In the genomic region with DNA sequence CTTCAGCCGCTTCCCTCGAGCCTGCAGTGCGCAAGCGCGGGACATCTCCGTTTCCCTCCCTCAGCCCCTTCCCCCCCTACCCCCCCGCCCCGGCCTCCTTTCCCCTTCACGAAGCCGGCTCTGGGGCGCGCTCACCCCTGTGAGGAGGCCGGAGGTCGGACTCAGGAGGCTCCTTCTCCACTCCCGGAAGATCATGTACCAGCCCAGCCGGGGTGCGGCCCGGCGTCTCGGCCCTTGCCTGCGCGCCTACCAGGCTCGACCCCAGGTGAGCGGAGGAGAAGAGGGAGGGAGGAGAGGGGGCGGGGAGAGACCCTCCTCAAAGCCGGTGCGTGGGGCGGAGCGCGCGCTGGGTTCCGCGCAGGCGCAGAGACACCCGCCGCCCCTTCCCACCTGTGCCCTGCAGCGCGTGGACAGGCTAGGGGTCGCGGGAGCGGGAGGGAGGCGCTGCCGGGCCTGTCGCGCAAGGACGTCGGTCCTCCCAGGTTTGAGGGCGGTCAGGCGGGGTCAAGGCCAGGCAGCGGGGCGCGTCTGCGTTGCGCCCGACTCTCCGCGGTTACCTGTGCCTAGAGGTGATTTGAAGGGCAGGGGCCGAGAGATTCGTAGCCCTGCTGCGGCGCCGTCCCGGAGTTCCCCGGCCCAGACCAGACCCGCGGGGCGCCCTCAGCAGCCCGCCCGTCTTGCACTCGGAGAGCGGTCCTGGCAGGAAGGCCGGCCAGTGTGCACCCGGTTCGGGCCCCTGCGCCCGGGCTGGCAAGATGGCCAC, we compare ENCODE assay signal across 8 cellular contexts. TPM values are rescaled to one million over a fixed set of nuclear protein-coding genes. Genes with fewer than 3 reads are reported as not detected.
A peak's percentile ranks its signal among the peaks of the same experiment; 100 is the strongest.
DNase-seq lines count a peak whose midpoint lies in the region; ATAC-seq, FAIRE-seq and TF ChIP-seq lines count a peak whose summit lies in the region.

A gene with protein sequence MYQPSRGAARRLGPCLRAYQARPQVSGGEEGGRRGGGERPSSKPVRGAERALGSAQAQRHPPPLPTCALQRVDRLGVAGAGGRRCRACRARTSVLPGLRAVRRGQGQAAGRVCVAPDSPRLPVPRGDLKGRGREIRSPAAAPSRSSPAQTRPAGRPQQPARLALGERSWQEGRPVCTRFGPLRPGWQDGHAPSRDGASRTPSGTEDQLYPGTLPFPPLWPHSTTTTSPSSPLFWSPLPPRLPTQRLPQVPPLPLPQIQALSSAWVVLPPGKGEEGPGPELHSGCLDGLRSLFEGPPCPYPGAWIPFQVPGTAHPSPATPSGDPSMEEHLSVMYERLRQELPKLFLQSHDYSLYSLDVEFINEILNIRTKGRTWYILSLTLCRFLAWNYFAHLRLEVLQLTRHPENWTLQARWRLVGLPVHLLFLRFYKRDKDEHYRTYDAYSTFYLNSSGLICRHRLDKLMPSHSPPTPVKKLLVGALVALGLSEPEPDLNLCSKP (plus strand): TSS at position 95 of the 763 bp plus-strand sequence. CDS start 99 bp downstream, at position 194.

- no peak for TF ChIP-seq CTCF in WI38 (IDR thresholded peaks at IDR 0.05; ENCODE audit: low read depth, low read length)
- TF ChIP-seq CTCF in bronchial epithelial cell (IDR thresholded peaks at IDR 0.05; ENCODE audit: insufficient read depth, low read length, severe bottlenecking) = no peak

- peaks cover 8% of the 10 kb centered on the region for H3K79me2 ChIP-seq in ACC112 (ENCODE audit: control insufficient read depth, insufficient read depth, low read length, unreplicated experiment)

- DNase-seq in NCI-H2227 treated with DMSO at 0.1 percent for 48 hours (lab: John Stamatoyannopoulos, UW) (peak; percentile 91), bronchial epithelial cell (ENCODE audit: low read depth) (peak; percentile 21), iris pigment epithelial cell (ENCODE audit: low read depth) (peak; percentile 46)
- DNase-seq in stimulated activated CD4-positive, alpha-beta T cell treated with anti-CD3 and anti-CD28 coated beads, Interleukin-12 subunit alpha, Interleukin-12 subunit beta, amount 100 ng/mL, for 4 hours = peak; percentile 75

- peaks cover 8% of the 10 kb centered on the region for H3K4me1 ChIP-seq in ACC112 (ENCODE audit: control insufficient read depth, insufficient read depth, low read length, unreplicated experiment)

- no peaks in the 10 kb centered on the region for H3K27me3 ChIP-seq in ACC112 (ENCODE audit: insufficient read depth, low read length)
- H3K27me3 ChIP-seq in bronchial epithelial cell (ENCODE audit: control insufficient read depth, insufficient read depth, low read length) = no peaks in the 10 kb centered on the region

- no peak for FAIRE-seq in bronchial epithelial cell (lab: Jason Lieb, UNC)

- peak within 1 kb of the TSS; percentile 49; the same call in 1 of the 2 replicates for H3K27ac ChIP-seq in ACC112 (ENCODE audit: low read depth, low read length)

- peak within 1 kb of the TSS; percentile 76 for H2AFZ ChIP-seq in ACC112 (ENCODE audit: low read length, unreplicated experiment)

- H3K4me3 ChIP-seq in ACC112 (ENCODE audit: low read depth, low read length) = peak within 1 kb of the TSS; percentile 86
- peak within 1 kb of the TSS; percentile 93 for H3K4me3 ChIP-seq in WI38 (ENCODE audit: low read depth, low read length)
- peak within 1 kb of the TSS; percentile 100 for H3K4me3 ChIP-seq in bronchial epithelial cell (ENCODE audit: low read depth, low read length)

- H3K36me3 ChIP-seq in ACC112 (ENCODE audit: insufficient read depth, low read length) (peaks cover 6% of the 10 kb centered on the region; the same call in 1 of the 2 replicates), bronchial epithelial cell (ENCODE audit: control insufficient read depth, insufficient read depth, low read length) (peaks cover 5% of the 10 kb centered on the region)

- ATAC-seq in GM18907 (IDR thresholded peaks at IDR 0.05; ENCODE audit: unreplicated experiment) = peak; percentile 56
- ATAC-seq in HG03139 (IDR thresholded peaks at IDR 0.05; ENCODE audit: unreplicated experiment) = peak; percentile 53

RNA-seq across cellular contexts. Expression of the gene that starts here (rescaled TPM):
- total RNA-seq in bronchial epithelial cell = 1.8 and 2.7 TPM in 2 replicates

Comparison
In these comparisons a context has a peak if more than half of its experiments do, and no peak if none do; other contexts are left out.
1. Peak in every context shown above with its lines: DNase-seq, ATAC-seq, H3K4me3 ChIP-seq and H3K27ac ChIP-seq.
2. DNase-seq: peak in every context shown above with its lines; median percentile 91 in NCI-H2227 treated with DMSO at 0.1 percent for 48 hours; 75 in stimulated activated CD4-positive, alpha-beta T cell treated with anti-CD3 and anti-CD28 coated beads, Interleukin-12 subunit alpha, Interleukin-12 subunit beta, amount 100 ng/mL, for 4 hours; 46 in iris pigment epithelial cell; 21 in bronchial epithelial cell.